1 cellular context compared by ENCODE assay signal in the genomic region with DNA sequence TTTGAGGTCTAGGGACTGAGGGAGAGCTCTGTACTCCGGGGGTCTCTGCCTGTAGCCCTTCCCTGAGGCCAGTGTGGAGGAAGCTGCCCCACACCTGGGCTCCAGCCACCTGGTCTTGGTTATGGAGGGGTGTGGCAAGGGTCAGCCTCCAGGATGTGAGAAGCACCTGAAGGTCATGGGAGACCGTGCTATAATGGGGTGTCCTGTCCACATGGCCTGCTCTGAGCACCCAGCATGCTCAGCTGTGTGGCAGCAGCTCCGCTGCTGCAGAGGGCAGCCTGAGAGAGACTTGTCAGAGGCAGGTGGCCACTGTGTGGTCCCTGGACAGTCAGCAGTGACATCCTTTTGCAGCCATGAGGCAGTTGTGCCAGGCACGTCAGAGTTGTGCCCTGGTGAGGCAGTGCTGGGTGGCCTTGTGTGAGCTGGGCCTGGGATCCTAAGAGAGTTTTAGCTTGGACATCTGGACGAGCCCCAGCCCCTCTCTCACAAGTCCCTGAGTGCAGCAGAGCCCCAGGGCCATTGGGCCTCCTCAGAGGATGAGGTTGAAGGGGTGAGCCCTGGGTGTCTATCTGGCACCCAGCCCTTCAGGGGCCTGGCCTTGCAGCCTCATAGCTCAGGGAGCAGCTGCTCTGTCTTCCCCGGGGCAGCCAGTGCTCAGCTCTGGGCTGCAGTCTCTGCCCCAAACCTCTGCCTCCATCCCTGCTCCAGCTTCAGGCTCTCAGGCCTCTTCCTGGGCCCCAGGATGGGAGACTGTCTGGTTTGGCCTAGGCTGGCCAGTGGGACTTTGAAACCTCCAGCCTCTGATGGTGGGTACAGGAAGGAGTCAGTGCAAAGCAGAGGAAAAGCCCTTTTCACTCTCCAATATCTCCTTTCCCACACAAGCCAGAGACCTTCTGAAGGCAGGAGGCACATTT.
TF ChIP-seq lines count a peak whose summit lies in the region.

No MANE protein-coding gene starts in this region.

TF ChIP-seq in HepG2, 621 proteins besides CTCF, POLR2A, EP300 and RAD21 (continues in another document):
- TF ChIP-seq, protein P1, sequence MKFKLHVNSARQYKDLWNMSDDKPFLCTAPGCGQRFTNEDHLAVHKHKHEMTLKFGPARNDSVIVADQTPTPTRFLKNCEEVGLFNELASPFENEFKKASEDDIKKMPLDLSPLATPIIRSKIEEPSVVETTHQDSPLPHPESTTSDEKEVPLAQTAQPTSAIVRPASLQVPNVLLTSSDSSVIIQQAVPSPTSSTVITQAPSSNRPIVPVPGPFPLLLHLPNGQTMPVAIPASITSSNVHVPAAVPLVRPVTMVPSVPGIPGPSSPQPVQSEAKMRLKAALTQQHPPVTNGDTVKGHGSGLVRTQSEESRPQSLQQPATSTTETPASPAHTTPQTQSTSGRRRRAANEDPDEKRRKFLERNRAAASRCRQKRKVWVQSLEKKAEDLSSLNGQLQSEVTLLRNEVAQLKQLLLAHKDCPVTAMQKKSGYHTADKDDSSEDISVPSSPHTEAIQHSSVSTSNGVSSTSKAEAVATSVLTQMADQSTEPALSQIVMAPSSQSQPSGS (CRISPR knock-in tag; IDR thresholded peaks at IDR 0.05) = no peak
- TF ChIP-seq ZNF138 (CRISPR knock-in tag; IDR thresholded peaks at IDR 0.05; ENCODE audit: low read depth) (no peak), RBFOX2 (IDR thresholded peaks at IDR 0.05; ENCODE audit: low read depth, low read length) (0 out of 2 replicates have a peak, but pooled peaks have one; percentile 9), ZNF572 (CRISPR knock-in tag; IDR thresholded peaks at IDR 0.05) (0 out of 2 replicates have a peak, but pooled peaks have one; percentile 51), ZNF644 (CRISPR knock-in tag; IDR thresholded peaks at IDR 0.05; ENCODE audit: low read depth) (no peak), SOX5 (CRISPR knock-in tag; IDR thresholded peaks at IDR 0.05; ENCODE audit: borderline replicate concordance) (no peak), EEA1 (CRISPR knock-in tag; IDR thresholded peaks at IDR 0.05; ENCODE audit: borderline replicate concordance) (no peak), ZBTB7A (CRISPR knock-in tag; IDR thresholded peaks at IDR 0.05) (0 out of 2 replicates have a peak, but pooled peaks have one; percentile 8), ZBTB40 (IDR thresholded peaks at IDR 0.05) (no peak), ZBTB40 (CRISPR knock-in tag; IDR thresholded peaks at IDR 0.05) (peak; percentile 57; the same call in 1 of the 2 replicates), ZFY (CRISPR knock-in tag; IDR thresholded peaks at IDR 0.05) (peak; percentile 65), ZNF598 (CRISPR knock-in tag; IDR thresholded peaks at IDR 0.05; ENCODE audit: borderline replicate concordance) (0 out of 2 replicates have a peak, but pooled peaks have one; percentile 39), ZNF350 (CRISPR knock-in tag; IDR thresholded peaks at IDR 0.05; ENCODE audit: borderline replicate concordance, low read depth) (0 out of 2 replicates have a peak, but pooled peaks have one; percentile 16), POLR2G (IDR thresholded peaks at IDR 0.05; ENCODE audit: low read depth, low read length) (0 out of 2 replicates have a peak, but pooled peaks have one; percentile 13), FLYWCH1 (CRISPR knock-in tag; IDR thresholded peaks at IDR 0.05) (no peak), ZNF556 (CRISPR knock-in tag; IDR thresholded peaks at IDR 0.05; ENCODE audit: borderline replicate concordance) (0 out of 2 replicates have a peak, but pooled peaks have one; percentile 64), ZNF543 (CRISPR knock-in tag; IDR thresholded peaks at IDR 0.05) (peak; percentile 73; the same call in 1 of the 2 replicates)
- TF ChIP-seq, protein P2, sequence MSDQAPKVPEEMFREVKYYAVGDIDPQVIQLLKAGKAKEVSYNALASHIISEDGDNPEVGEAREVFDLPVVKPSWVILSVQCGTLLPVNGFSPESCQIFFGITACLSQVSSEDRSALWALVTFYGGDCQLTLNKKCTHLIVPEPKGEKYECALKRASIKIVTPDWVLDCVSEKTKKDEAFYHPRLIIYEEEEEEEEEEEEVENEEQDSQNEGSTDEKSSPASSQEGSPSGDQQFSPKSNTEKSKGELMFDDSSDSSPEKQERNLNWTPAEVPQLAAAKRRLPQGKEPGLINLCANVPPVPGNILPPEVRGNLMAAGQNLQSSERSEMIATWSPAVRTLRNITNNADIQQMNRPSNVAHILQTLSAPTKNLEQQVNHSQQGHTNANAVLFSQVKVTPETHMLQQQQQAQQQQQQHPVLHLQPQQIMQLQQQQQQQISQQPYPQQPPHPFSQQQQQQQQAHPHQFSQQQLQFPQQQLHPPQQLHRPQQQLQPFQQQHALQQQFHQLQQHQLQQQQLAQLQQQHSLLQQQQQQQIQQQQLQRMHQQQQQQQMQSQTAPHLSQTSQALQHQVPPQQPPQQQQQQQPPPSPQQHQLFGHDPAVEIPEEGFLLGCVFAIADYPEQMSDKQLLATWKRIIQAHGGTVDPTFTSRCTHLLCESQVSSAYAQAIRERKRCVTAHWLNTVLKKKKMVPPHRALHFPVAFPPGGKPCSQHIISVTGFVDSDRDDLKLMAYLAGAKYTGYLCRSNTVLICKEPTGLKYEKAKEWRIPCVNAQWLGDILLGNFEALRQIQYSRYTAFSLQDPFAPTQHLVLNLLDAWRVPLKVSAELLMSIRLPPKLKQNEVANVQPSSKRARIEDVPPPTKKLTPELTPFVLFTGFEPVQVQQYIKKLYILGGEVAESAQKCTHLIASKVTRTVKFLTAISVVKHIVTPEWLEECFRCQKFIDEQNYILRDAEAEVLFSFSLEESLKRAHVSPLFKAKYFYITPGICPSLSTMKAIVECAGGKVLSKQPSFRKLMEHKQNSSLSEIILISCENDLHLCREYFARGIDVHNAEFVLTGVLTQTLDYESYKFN (CRISPR knock-in tag; conservative IDR thresholded peaks at IDR 0.05) = peak; percentile 10; the same call in 1 of the 2 replicates
- TF ChIP-seq, protein P3, sequence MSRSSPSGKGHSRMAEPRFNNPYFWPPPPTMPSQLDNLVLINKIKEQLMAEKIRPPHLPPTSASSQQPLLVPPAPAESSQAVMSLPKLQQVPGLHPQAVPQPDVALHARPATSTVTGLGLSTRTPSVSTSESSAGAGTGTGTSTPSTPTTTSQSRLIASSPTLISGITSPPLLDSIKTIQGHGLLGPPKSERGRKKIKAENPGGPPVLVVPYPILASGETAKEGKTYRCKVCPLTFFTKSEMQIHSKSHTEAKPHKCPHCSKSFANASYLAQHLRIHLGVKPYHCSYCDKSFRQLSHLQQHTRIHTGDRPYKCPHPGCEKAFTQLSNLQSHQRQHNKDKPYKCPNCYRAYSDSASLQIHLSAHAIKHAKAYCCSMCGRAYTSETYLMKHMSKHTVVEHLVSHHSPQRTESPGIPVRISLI (CRISPR knock-in tag; IDR thresholded peaks at IDR 0.05; ENCODE audit: borderline replicate concordance) = 0 out of 2 replicates have a peak, but pooled peaks have one; percentile 52
- TF ChIP-seq, protein P4, sequence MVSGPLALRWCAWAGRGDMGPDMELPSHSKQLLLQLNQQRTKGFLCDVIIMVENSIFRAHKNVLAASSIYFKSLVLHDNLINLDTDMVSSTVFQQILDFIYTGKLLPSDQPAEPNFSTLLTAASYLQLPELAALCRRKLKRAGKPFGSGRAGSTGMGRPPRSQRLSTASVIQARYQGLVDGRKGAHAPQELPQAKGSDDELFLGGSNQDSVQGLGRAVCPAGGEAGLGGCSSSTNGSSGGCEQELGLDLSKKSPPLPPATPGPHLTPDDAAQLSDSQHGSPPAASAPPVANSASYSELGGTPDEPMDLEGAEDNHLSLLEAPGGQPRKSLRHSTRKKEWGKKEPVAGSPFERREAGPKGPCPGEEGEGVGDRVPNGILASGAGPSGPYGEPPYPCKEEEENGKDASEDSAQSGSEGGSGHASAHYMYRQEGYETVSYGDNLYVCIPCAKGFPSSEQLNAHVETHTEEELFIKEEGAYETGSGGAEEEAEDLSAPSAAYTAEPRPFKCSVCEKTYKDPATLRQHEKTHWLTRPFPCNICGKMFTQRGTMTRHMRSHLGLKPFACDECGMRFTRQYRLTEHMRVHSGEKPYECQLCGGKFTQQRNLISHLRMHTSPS (CRISPR knock-in tag; IDR thresholded peaks at IDR 0.05; ENCODE audit: low read depth) = no peak
- TF ChIP-seq, protein P5, sequence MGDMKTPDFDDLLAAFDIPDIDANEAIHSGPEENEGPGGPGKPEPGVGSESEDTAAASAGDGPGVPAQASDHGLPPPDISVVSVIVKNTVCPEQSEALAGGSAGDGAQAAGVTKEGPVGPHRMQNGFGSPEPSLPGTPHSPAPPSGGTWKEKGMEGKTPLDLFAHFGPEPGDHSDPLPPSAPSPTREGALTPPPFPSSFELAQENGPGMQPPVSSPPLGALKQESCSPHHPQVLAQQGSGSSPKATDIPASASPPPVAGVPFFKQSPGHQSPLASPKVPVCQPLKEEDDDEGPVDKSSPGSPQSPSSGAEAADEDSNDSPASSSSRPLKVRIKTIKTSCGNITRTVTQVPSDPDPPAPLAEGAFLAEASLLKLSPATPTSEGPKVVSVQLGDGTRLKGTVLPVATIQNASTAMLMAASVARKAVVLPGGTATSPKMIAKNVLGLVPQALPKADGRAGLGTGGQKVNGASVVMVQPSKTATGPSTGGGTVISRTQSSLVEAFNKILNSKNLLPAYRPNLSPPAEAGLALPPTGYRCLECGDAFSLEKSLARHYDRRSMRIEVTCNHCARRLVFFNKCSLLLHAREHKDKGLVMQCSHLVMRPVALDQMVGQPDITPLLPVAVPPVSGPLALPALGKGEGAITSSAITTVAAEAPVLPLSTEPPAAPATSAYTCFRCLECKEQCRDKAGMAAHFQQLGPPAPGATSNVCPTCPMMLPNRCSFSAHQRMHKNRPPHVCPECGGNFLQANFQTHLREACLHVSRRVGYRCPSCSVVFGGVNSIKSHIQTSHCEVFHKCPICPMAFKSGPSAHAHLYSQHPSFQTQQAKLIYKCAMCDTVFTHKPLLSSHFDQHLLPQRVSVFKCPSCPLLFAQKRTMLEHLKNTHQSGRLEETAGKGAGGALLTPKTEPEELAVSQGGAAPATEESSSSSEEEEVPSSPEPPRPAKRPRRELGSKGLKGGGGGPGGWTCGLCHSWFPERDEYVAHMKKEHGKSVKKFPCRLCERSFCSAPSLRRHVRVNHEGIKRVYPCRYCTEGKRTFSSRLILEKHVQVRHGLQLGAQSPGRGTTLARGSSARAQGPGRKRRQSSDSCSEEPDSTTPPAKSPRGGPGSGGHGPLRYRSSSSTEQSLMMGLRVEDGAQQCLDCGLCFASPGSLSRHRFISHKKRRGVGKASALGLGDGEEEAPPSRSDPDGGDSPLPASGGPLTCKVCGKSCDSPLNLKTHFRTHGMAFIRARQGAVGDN (CRISPR knock-in tag; IDR thresholded peaks at IDR 0.05) = peak; percentile 78
- TF ChIP-seq, protein P6, sequence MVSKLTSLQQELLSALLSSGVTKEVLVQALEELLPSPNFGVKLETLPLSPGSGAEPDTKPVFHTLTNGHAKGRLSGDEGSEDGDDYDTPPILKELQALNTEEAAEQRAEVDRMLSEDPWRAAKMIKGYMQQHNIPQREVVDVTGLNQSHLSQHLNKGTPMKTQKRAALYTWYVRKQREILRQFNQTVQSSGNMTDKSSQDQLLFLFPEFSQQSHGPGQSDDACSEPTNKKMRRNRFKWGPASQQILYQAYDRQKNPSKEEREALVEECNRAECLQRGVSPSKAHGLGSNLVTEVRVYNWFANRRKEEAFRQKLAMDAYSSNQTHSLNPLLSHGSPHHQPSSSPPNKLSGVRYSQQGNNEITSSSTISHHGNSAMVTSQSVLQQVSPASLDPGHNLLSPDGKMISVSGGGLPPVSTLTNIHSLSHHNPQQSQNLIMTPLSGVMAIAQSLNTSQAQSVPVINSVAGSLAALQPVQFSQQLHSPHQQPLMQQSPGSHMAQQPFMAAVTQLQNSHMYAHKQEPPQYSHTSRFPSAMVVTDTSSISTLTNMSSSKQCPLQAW (CRISPR knock-in tag; IDR thresholded peaks at IDR 0.05) = 0 out of 2 replicates have a peak, but pooled peaks have one; percentile 25
